In the genomic region with DNA sequence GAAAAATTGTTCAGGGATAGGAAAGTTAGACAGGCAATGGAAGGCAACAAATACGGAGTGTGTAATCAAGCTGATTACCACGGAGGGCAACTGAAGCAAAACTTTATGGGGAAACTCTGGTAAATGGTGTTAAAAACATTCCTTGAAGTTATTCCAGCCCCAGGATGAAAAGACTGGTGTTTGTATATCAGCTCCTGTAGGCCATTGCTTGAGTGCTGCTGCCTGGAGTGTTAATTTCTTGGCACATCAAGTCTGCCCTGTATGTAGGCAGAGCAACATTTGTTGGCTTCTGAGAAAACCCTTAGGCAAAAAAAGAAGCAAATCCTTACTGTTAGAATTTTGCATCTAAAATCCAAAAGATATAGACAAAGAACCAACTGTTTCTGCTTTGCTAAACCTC, we compare ENCODE assay signal across 16 cellular contexts.
DNase-seq lines count a peak whose midpoint lies in the region; ATAC-seq and TF ChIP-seq lines count a peak whose summit lies in the region.
"Had no signal": no experiment of that assay in that cellular context is flagged by ENCODE, and none has a peak within 500 bp of the region (broad histone marks: within the 10 kb centered on the region; RNA-seq: fewer than 3 reads in every experiment).

No MANE protein-coding gene starts in this region.

- TF ChIP-seq CTCF in H9 (conservative IDR thresholded peaks at IDR 0.05) (no peak), neural cell (IDR thresholded peaks at IDR 0.05; ENCODE audit: poor library complexity, severe bottlenecking) (no peak), gastroesophageal sphincter (IDR thresholded peaks at IDR 0.05) (no peak)

- no CpG with 5 or more reads among the region's 2 CpGs for WGBS in H9 (ENCODE audit: extremely low coverage, insufficient read length, low lambda C conversion rate)
- 69 to 92% methylated on average over 2 of the region's 2 CpGs for WGBS in gastroesophageal sphincter (ENCODE audit: low coverage in 1 of 2), 2 donors

- no peaks in the 10 kb centered on the region for H3K23me2 ChIP-seq in H9 (ENCODE audit: insufficient read length, low read depth, low read length, poor library complexity, severe bottlenecking)

- no peak for TF ChIP-seq EP300 in neural cell (conservative IDR thresholded peaks at IDR 0.05; ENCODE audit: poor library complexity, severe bottlenecking)
- no peak for TF ChIP-seq EP300 in gastroesophageal sphincter (IDR thresholded peaks at IDR 0.05)

- peak overlapping the region; percentile 35 for H3K27ac Mint-ChIP-seq in activated T-cell treated with anti-CD3 and anti-CD28 coated beads, Interleukin-2, amount 50 U/mL, for 24 hours
- no peak overlapping the region for H3K27ac Mint-ChIP-seq in H9
- H3K27ac Mint-ChIP-seq: CD14-positive monocyte; CD4-positive, alpha-beta memory T cell had no signal

- H3K79me1 ChIP-seq in H9 (ENCODE audit: insufficient read depth, low read depth, low read length, poor library complexity, severe bottlenecking) = no peaks in the 10 kb centered on the region

- no peak for ATAC-seq in gastroesophageal sphincter
- ATAC-seq: HepG2 had no signal

- no peak overlapping the region for H3K18ac ChIP-seq in H9 (ENCODE audit: insufficient read length, low read depth, low read length)

- H3K14ac ChIP-seq in H9 (ENCODE audit: insufficient read depth, low read length) = no peak overlapping the region

- no peaks in the 10 kb centered on the region for H3K9me3 ChIP-seq in H9 (ENCODE audit: control insufficient read depth, low read depth, low read length)
- H3K9me3 ChIP-seq in neural cell (ENCODE audit: low read length) = no peaks in the 10 kb centered on the region
- no peaks in the 10 kb centered on the region for H3K9me3 ChIP-seq in gastroesophageal sphincter
- H3K9me3 ChIP-seq: BLaER1, HAP-1 had no signal

- no peaks in the 10 kb centered on the region for H3K9me2 ChIP-seq in neural cell (ENCODE audit: insufficient read depth, low read length)

- no peak overlapping the region for H2BK15ac ChIP-seq in H9 (ENCODE audit: low read depth, low read length)

- H3K36me3 ChIP-seq in neural cell (ENCODE audit: insufficient read depth, low read length) = no peaks in the 10 kb centered on the region
- H3K36me3 ChIP-seq in gastroesophageal sphincter = no peaks in the 10 kb centered on the region
- H3K36me3 ChIP-seq: BLaER1, HAP-1 had no signal

- no peak overlapping the region for H4K8ac ChIP-seq in H9 (replicated peaks; ENCODE audit: insufficient read length, low read depth, low read length)

- no peak overlapping the region for H3K4me2 ChIP-seq in H9 (ENCODE audit: insufficient read depth, insufficient read length, low read length)
- no peak overlapping the region for H3K4me2 ChIP-seq in neural cell (ENCODE audit: low read length)
- H3K4me2 ChIP-seq: BLaER1 had no signal

- peaks cover 28% of the 10 kb centered on the region for H3K4me1 Mint-ChIP-seq in activated T-cell treated with anti-CD3 and anti-CD28 coated beads, Interleukin-2, amount 50 U/mL, for 24 hours (ENCODE audit: low read depth)
- no peaks in the 10 kb centered on the region for H3K4me1 Mint-ChIP-seq in H9
- H3K4me1 Mint-ChIP-seq: CD14-positive monocyte had no signal

- peaks cover 1% of the 10 kb centered on the region for H3K36me3 Mint-ChIP-seq in activated T-cell treated with anti-CD3 and anti-CD28 coated beads, Interleukin-2, amount 50 U/mL, for 24 hours (ENCODE audit: low read depth)
- no peaks in the 10 kb centered on the region for H3K36me3 Mint-ChIP-seq in H9 (ENCODE audit: insufficient read depth in 1 of 3, low read depth in 3 of 3)
- H3K36me3 Mint-ChIP-seq: CD14-positive monocyte; CD4-positive, alpha-beta memory T cell had no signal

- H3K56ac ChIP-seq in H9 (ENCODE audit: insufficient read length, low read depth, low read length) = no peak overlapping the region

- H3K4me1 ChIP-seq in H9 (ENCODE audit: insufficient read depth, low read length) = no peaks in the 10 kb centered on the region
- no peaks in the 10 kb centered on the region for H3K4me1 ChIP-seq in gastroesophageal sphincter
- H3K4me1 ChIP-seq: BLaER1, HAP-1 had no signal

- no peak overlapping the region for H2AK5ac ChIP-seq in H9 (ENCODE audit: insufficient read length, low read length)

- TF ChIP-seq RAD21 in neural cell (conservative IDR thresholded peaks at IDR 0.05) = no peak

- H3T11ph ChIP-seq in H9 (ENCODE audit: low read length) = no peak overlapping the region

- H3K79me2 ChIP-seq in H9 (ENCODE audit: insufficient read depth, low read length) (no peaks in the 10 kb centered on the region), neural cell (replicated peaks; ENCODE audit: insufficient read depth, low read length) (no peaks in the 10 kb centered on the region)

- peak overlapping the region; percentile 6 for H2BK120ac ChIP-seq in H9 (ENCODE audit: low read depth, low read length, poor library complexity, severe bottlenecking)

- H3K27me3 ChIP-seq in H9 (ENCODE audit: insufficient read depth, low read length) = no peaks in the 10 kb centered on the region
- H3K27me3 ChIP-seq in neural cell (ENCODE audit: insufficient read depth, low read depth, low read length) = no peaks in the 10 kb centered on the region
- no peaks in the 10 kb centered on the region for H3K27me3 ChIP-seq in gastroesophageal sphincter
- H3K27me3 ChIP-seq: BLaER1 had no signal

- H3K9ac ChIP-seq in H9 (ENCODE audit: extremely low read depth, insufficient read length, low read length) = no peak overlapping the region
- no peak overlapping the region for H3K9ac ChIP-seq in neural cell (ENCODE audit: low read length)
- H3K9ac ChIP-seq: BLaER1 had no signal

- H3K27ac ChIP-seq in H9 (ENCODE audit: insufficient read length, low read depth, low read length) = no peak overlapping the region
- H3K27ac ChIP-seq in neural cell (ENCODE audit: low read length) = peak overlapping the region; percentile 87
- no peak overlapping the region for H3K27ac ChIP-seq in gastroesophageal sphincter
- H3K27ac ChIP-seq: BLaER1 had no signal

- H2AFZ ChIP-seq in H9 (ENCODE audit: low read length) = no peak overlapping the region
- H2AFZ ChIP-seq in neural cell (ENCODE audit: low read depth, low read length) = no peak overlapping the region

- H3K4me3 ChIP-seq in neural cell (ENCODE audit: low read length) (no peak overlapping the region), gastroesophageal sphincter (no peak overlapping the region)
- H3K4me3 ChIP-seq: BLaER1, HAP-1 had no signal

- H3F3A ChIP-seq in neural cell (ENCODE audit: insufficient read depth, low read length, poor library complexity, severe bottlenecking) = peaks cover 11% of the 10 kb centered on the region

- DNase-seq in activated T-cell treated with anti-CD3 and anti-CD28 coated beads, Interleukin-2, amount 50 U/mL, for 24 hours = no peak
- DNase-seq in activated T-cell treated with anti-CD3 and anti-CD28 coated beads, Interleukin-2, amount 50 U/mL, for 1 hour = no peak
- DNase-seq in H9 (no peak), astrocyte of the hippocampus (ENCODE audit: low read depth, low spot score) (peak; percentile 58), NOMO-1 treated with dmso at 0.1 percent for 144 hours (lab: John Stamatoyannopoulos, UW; ENCODE audit: unreplicated experiment) (no peak)
- DNase-seq: 8988T; Calu3; CD4-positive, alpha-beta memory T cell; DMS79 treated with DMSO at 0.1 percent for 48 hours; GF-D8 had no signal

- no peak overlapping the region for H3K23ac ChIP-seq in H9 (ENCODE audit: insufficient read length, low read depth, low read length)

- no peak overlapping the region for H2BK5ac ChIP-seq in H9 (ENCODE audit: insufficient read length, low read length)

- H3K27me3 Mint-ChIP-seq in activated T-cell treated with anti-CD3 and anti-CD28 coated beads, Interleukin-2, amount 50 U/mL, for 24 hours = no peaks in the 10 kb centered on the region
- H3K27me3 Mint-ChIP-seq in H9 (ENCODE audit: low read depth) = no peaks in the 10 kb centered on the region
- H3K27me3 Mint-ChIP-seq: CD4-positive, alpha-beta memory T cell had no signal

- H2BK20ac ChIP-seq in H9 (ENCODE audit: low read depth, low read length, poor library complexity, severe bottlenecking) = no peak overlapping the region

- TF ChIP-seq POLR2A in gastroesophageal sphincter (IDR thresholded peaks at IDR 0.05) = no peak

- H4K5ac ChIP-seq in H9 (ENCODE audit: insufficient read length, low read depth, low read length) = no peak overlapping the region

- peaks cover 8% of the 10 kb centered on the region for H3K9me3 Mint-ChIP-seq in activated T-cell treated with anti-CD3 and anti-CD28 coated beads, Interleukin-2, amount 50 U/mL, for 24 hours
- no peaks in the 10 kb centered on the region for H3K9me3 Mint-ChIP-seq in H9

- H3K4ac ChIP-seq in H9 (ENCODE audit: low read depth, low read length) = no peak overlapping the region

- H4K20me1 ChIP-seq in H9 (ENCODE audit: control insufficient read depth, insufficient read depth, insufficient read length) = no peaks in the 10 kb centered on the region
- H4K20me1 ChIP-seq in neural cell (ENCODE audit: insufficient read depth) = no peaks in the 10 kb centered on the region
- H4K20me1 ChIP-seq: BLaER1 had no signal

- H3K4me3 Mint-ChIP-seq in activated T-cell treated with anti-CD3 and anti-CD28 coated beads, Interleukin-2, amount 50 U/mL, for 24 hours = no peak overlapping the region
- H3K4me3 Mint-ChIP-seq in H9 = no peak overlapping the region
- H3K4me3 Mint-ChIP-seq: CD14-positive monocyte; CD4-positive, alpha-beta memory T cell had no signal

- H2BK12ac ChIP-seq in H9 (ENCODE audit: insufficient read length, low read depth, low read length) = no peak overlapping the region

- H4K91ac ChIP-seq in H9 (ENCODE audit: insufficient read length, low read depth, low read length) = no peak overlapping the region

TF ChIP-seq in neural cell, 6 proteins besides CTCF, POLR2A, EP300 and RAD21 (continues in another document):
- no peak for TF ChIP-seq EZH2 (IDR thresholded peaks at IDR 0.05; ENCODE audit: borderline replicate concordance, insufficient read depth, low read length, poor library complexity, severe bottlenecking)
- no peak for TF ChIP-seq SMC3 (conservative IDR thresholded peaks at IDR 0.05; ENCODE audit: poor library complexity)
- no peak for TF ChIP-seq POLR2AphosphoS5 (IDR thresholded peaks at IDR 0.05)
